ENCODE assay signal across 13 cellular contexts in genomic region chr2:201228271-201228911, GRCh38. TPM values are rescaled to one million over a fixed set of nuclear protein-coding genes. Genes with fewer than 3 reads are reported as not detected.
DNase-seq lines count a peak whose midpoint lies in the region; ATAC-seq, FAIRE-seq and TF ChIP-seq lines count a peak whose summit lies in the region.
"Had no signal": no experiment of that assay in that cellular context is flagged by ENCODE, and none has a peak within 500 bp of the region (broad histone marks: within the 10 kb centered on the region; RNA-seq: fewer than 3 reads in every experiment).

No MANE protein-coding gene starts in this region.

- FAIRE-seq in small intestine (lab: Jason Lieb, UNC) (no peak), GM19239 (lab: Jason Lieb, UNC) (no peak)

- no TSS peak for BruUV-seq in PC-3 (replicated peaks; lab: Mats Ljungman, UMichigan)

- 83 to 86% methylated on average over 1 to 3 of the region's 3 CpGs for WGBS in endodermal cell (ENCODE audit: insufficient coverage in 1 of 2, insufficient read length in 1 of 2), 2 experiments
- WGBS in small intestine, 3 donors, result 64 to 69% (median 66%) methylated on average over 3 of the region's 3 CpGs

- H3K27ac ChIP-seq in PC-3 (ENCODE audit: low read length) (peak overlapping the region; percentile 27), endodermal cell (ENCODE audit: low read depth, low read length) (no peak overlapping the region), small intestine (ENCODE audit: low read depth in 1 of 2, low read length in 1 of 2) (peak overlapping the region; percentile 50 to 84)

- H3K4me3 ChIP-seq in PC-3 (ENCODE audit: low read length) (no peak overlapping the region), endodermal cell (ENCODE audit: low read length) (no peak overlapping the region), small intestine (ENCODE audit: low read depth in 1 of 2, low read length in 2 of 2) (no peak overlapping the region)

- H3K27ac Mint-ChIP-seq in activated naive CD4-positive, alpha-beta T cell treated with anti-CD3 and anti-CD28 coated beads, Interleukin-2, amount 10 ng/mL, durations not matched to agents 7 days and 5 days, result peak overlapping the region; percentile 90
- no peak overlapping the region for H3K27ac Mint-ChIP-seq in endodermal cell
- H3K27ac Mint-ChIP-seq: H9, WTC11 had no signal

- no peaks in the 10 kb centered on the region for H4K20me1 ChIP-seq in PC-3 (ENCODE audit: low read length)

- H3K4me3 Mint-ChIP-seq in activated naive CD4-positive, alpha-beta T cell treated with anti-CD3 and anti-CD28 coated beads, Interleukin-2, amount 10 ng/mL, durations not matched to agents 7 days and 5 days, result no peak overlapping the region
- no peak overlapping the region for H3K4me3 Mint-ChIP-seq in endodermal cell
- H3K4me3 Mint-ChIP-seq: H9, WTC11 had no signal

- POLR2A ChIA-PET in PC-3 (lab: Charles Lee; ENCODE audit: unreplicated experiment), result no interaction called here

- H3K4me2 ChIP-seq in PC-3 (ENCODE audit: low read length), result peak overlapping the region; percentile 12; the same call in 1 of the 2 replicates

- H3K4me1 ChIP-seq in PC-3 (ENCODE audit: insufficient read depth, low read length) (peaks cover 30% of the 10 kb centered on the region), endodermal cell (ENCODE audit: control insufficient read depth, insufficient read depth, low read length) (no peaks in the 10 kb centered on the region), small intestine (ENCODE audit: control insufficient read depth in 2 of 2, insufficient read depth in 1 of 2, low read depth in 1 of 2, low read length in 1 of 2) (peaks cover 2 to 13% of the 10 kb centered on the region in 2 donors)

- ATAC-seq in PC-3, result peak; percentile 9; the same call in 1 of the 2 replicates
- ATAC-seq: WTC11 had no signal

- CTCF ChIA-PET in activated naive CD4-positive, alpha-beta T cell treated with anti-CD3 and anti-CD28 coated beads, Interleukin-2, amount 10 ng/mL, durations not matched to agents 7 days and 5 days (lab: Charles Lee), result interaction anchor here (0.8 to 3.8 kb wide), 2 partner anchors 46 to 51 kb away, joined by 3 to 40 read pairs; partner anchors contain the start of gene CASP10
- CTCF ChIA-PET in PC-3 (lab: Charles Lee), result no interaction called here

- peaks cover under 1% of the 10 kb centered on the region for H3K79me2 ChIP-seq in PC-3 (ENCODE audit: low read length)

- H3K36me3 ChIP-seq in PC-3 (ENCODE audit: low read depth, low read length) (no peaks in the 10 kb centered on the region), endodermal cell (ENCODE audit: control insufficient read depth, insufficient read depth, low read length) (no peaks in the 10 kb centered on the region), small intestine (ENCODE audit: control insufficient read depth in 2 of 2, insufficient read depth in 2 of 2, low read length in 2 of 2) (no peaks in the 10 kb centered on the region)

- no peak overlapping the region for H3K9ac ChIP-seq in PC-3 (ENCODE audit: low read length)
- no peak overlapping the region for H3K9ac ChIP-seq in endodermal cell (ENCODE audit: extremely low read depth, low read length, poor library complexity, severe bottlenecking)

- intact Hi-C loops in PC-3 (cut with micrococcal nuclease), result no loop called here

- peaks cover 69% of the 10 kb centered on the region for H3K4me1 Mint-ChIP-seq in activated naive CD4-positive, alpha-beta T cell treated with anti-CD3 and anti-CD28 coated beads, Interleukin-2, amount 10 ng/mL, durations not matched to agents 7 days and 5 days
- H3K4me1 Mint-ChIP-seq in endodermal cell, result peaks cover 3% of the 10 kb centered on the region

- H3K36me3 Mint-ChIP-seq in activated naive CD4-positive, alpha-beta T cell treated with anti-CD3 and anti-CD28 coated beads, Interleukin-2, amount 10 ng/mL, durations not matched to agents 7 days and 5 days, result peaks cover 10% of the 10 kb centered on the region
- H3K36me3 Mint-ChIP-seq in endodermal cell (ENCODE audit: low read depth), result no peaks in the 10 kb centered on the region
- H3K36me3 Mint-ChIP-seq: WTC11 had no signal

- 0 out of 2 replicates have a peak overlapping the region, but pooled peaks have one; percentile 7 for H2AFZ ChIP-seq in PC-3 (ENCODE audit: low read length)

- H3K9me3 Mint-ChIP-seq in activated naive CD4-positive, alpha-beta T cell treated with anti-CD3 and anti-CD28 coated beads, Interleukin-2, amount 10 ng/mL, durations not matched to agents 7 days and 5 days, result no peaks in the 10 kb centered on the region
- no peaks in the 10 kb centered on the region for H3K9me3 Mint-ChIP-seq in endodermal cell
- H3K9me3 Mint-ChIP-seq: H9 had no signal

- H3K9me2 ChIP-seq in PC-3 (replicated peaks; ENCODE audit: low read length), result no peaks in the 10 kb centered on the region

- no peaks in the 10 kb centered on the region for H3F3A ChIP-seq in PC-3 (ENCODE audit: low read length, unreplicated experiment)

- H3K9me3 ChIP-seq in PC-3 (ENCODE audit: low read length) (no peaks in the 10 kb centered on the region), endodermal cell (ENCODE audit: control insufficient read depth, low read length) (no peaks in the 10 kb centered on the region), small intestine (ENCODE audit: control insufficient read depth, low read depth) (no peaks in the 10 kb centered on the region)

- H3K27me3 Mint-ChIP-seq in activated naive CD4-positive, alpha-beta T cell treated with anti-CD3 and anti-CD28 coated beads, Interleukin-2, amount 10 ng/mL, durations not matched to agents 7 days and 5 days, result no peaks in the 10 kb centered on the region
- H3K27me3 Mint-ChIP-seq in endodermal cell (ENCODE audit: insufficient read depth), result peaks cover 3% of the 10 kb centered on the region

- no peak for DNase-seq in activated naive CD4-positive, alpha-beta T cell treated with anti-CD3 and anti-CD28 coated beads, Interleukin-2, amount 10 ng/mL, durations not matched to agents 7 days and 5 days
- no peak for DNase-seq in activated naive CD4-positive, alpha-beta T cell treated with anti-CD3 and anti-CD28 coated beads, Interleukin-2, amount 50 U/mL, for 16 hours
- peak; percentile 54 for DNase-seq in PC-3
- peak; percentile 12 for DNase-seq in endodermal cell
- DNase-seq in small intestine, result peak; percentile 55
- DNase-seq in cerebellar nuclear complex (lab: John Stamatoyannopoulos, UW), result no peak
- DNase-seq in GF-D8 (lab: John Stamatoyannopoulos, UW), result no peak
- DNase-seq in GM19239 (ENCODE audit: insufficient read length, low spot score), result no peak
- DNase-seq: amniotic stem cell; effector CD4-positive, alpha-beta T cell; H9; hypothalamus had no signal

- H3K27me3 ChIP-seq in PC-3 (ENCODE audit: low read length), result no peaks in the 10 kb centered on the region
- H3K27me3 ChIP-seq in endodermal cell (ENCODE audit: control insufficient read depth, insufficient read depth, low read length, poor library complexity, severe bottlenecking), result no peaks in the 10 kb centered on the region
- H3K27me3 ChIP-seq in small intestine (ENCODE audit: control insufficient read depth in 2 of 2, insufficient read depth in 2 of 2, low read length in 2 of 2), result no peaks in the 10 kb centered on the region

- TF ChIP-seq CTCF in PC-3 (conservative IDR thresholded peaks at IDR 0.05; ENCODE audit: low read depth, low read length) (no peak), endodermal cell (conservative IDR thresholded peaks at IDR 0.05) (no peak)

RNA-seq across cellular contexts. Expression of gene CASP8, which starts 31.9 kb away (rescaled TPM):
- total RNA-seq in PC-3 (2014; rRNA removed), result 22.2 and 29.4 TPM in 2 replicates
- 1 to 10 TPM; 5.4 to 9.0 TPM for total RNA-seq in endodermal cell
- 1.4 TPM for polyA plus RNA-seq in endodermal cell (2013, experiment 1 of 2)
- polyA plus RNA-seq in endodermal cell (2013, experiment 2 of 2), result 0.75 TPM
- 10 to 100 TPM; 14.1 to 24.4 (median 16.2) TPM for polyA plus RNA-seq in small intestine

RNA-seq across cellular contexts. Expression of gene CASP10, which starts 45.5 kb away (rescaled TPM):
- total RNA-seq in PC-3 (2014; rRNA removed), result 1.3 and 4.2 TPM in 2 replicates
- total RNA-seq in endodermal cell, result 10 to 100 TPM in 1 of 2 donors, 1 to 10 TPM in 1; 6.0 to 24.5 TPM
- polyA plus RNA-seq in endodermal cell (2013, experiment 1 of 2), result 0.93 TPM
- polyA plus RNA-seq in endodermal cell (2013, experiment 2 of 2), result 0.99 TPM
- 10 to 100 TPM; 11.6 to 21.7 (median 17.9) TPM for polyA plus RNA-seq in small intestine

Comparison
In these comparisons a context has a peak if more than half of its experiments do, and no peak if none do; other contexts are left out.
1. DNase-seq: peak in PC-3 (single experiment), endodermal cell (single experiment) and small intestine (single experiment); none in activated naive CD4-positive, alpha-beta T cell treated with anti-CD3 and anti-CD28 coated beads, Interleukin-2, amount 10 ng/mL, durations not matched to agents 7 days and 5 days (single experiment), activated naive CD4-positive, alpha-beta T cell treated with anti-CD3 and anti-CD28 coated beads, Interleukin-2, amount 50 U/mL, for 16 hours (single experiment), cerebellar nuclear complex (0 of 2), GF-D8 (single experiment) and GM19239 (single experiment).